In the genomic region with DNA sequence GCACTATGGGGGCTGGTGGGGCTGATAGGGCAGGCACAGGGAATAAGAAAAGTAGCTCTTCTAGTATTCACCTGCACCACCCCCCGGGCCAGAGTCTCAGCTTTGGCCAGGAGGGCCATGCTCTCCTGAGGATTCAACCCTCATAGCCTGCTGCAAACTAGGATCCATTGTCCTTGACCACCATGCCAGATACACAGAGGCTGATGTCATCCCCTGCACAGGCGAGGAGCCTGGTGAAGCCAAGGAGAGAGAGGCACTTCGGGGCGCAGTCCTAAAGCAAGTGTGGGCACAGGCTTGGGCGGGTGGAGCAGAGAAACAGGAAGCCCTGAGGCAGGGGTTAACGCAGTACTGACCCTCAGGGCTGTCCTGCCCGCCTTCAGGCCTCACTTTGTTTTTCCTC, we compare ENCODE assay signal across 1 cellular context.
TF ChIP-seq lines count a peak whose summit lies in the region.

No MANE protein-coding gene starts in this region.

TF ChIP-seq in GM12878, 131 proteins besides CTCF, POLR2A, EP300 and RAD21 (continued from another document):
- TF ChIP-seq RBBP5 (conservative IDR thresholded peaks at IDR 0.05), result no peak
- TF ChIP-seq KDM1A (IDR thresholded peaks at IDR 0.05; ENCODE audit: borderline replicate concordance), result no peak
- no peak for TF ChIP-seq TCF3 (IDR thresholded peaks at IDR 0.05; ENCODE audit: borderline replicate concordance, insufficient read depth, low read depth, low read length)
- TF ChIP-seq PML (IDR thresholded peaks at IDR 0.05; ENCODE audit: low read length), result no peak
- TF ChIP-seq SREBF2 (IDR thresholded peaks at IDR 0.05; ENCODE audit: low read length), result no peak
- TF ChIP-seq YY1 (IDR thresholded peaks at IDR 0.05; ENCODE audit: low read depth, low read length), result no peak
- no peak for TF ChIP-seq IKZF1 (conservative IDR thresholded peaks at IDR 0.05)
- TF ChIP-seq, protein P1, sequence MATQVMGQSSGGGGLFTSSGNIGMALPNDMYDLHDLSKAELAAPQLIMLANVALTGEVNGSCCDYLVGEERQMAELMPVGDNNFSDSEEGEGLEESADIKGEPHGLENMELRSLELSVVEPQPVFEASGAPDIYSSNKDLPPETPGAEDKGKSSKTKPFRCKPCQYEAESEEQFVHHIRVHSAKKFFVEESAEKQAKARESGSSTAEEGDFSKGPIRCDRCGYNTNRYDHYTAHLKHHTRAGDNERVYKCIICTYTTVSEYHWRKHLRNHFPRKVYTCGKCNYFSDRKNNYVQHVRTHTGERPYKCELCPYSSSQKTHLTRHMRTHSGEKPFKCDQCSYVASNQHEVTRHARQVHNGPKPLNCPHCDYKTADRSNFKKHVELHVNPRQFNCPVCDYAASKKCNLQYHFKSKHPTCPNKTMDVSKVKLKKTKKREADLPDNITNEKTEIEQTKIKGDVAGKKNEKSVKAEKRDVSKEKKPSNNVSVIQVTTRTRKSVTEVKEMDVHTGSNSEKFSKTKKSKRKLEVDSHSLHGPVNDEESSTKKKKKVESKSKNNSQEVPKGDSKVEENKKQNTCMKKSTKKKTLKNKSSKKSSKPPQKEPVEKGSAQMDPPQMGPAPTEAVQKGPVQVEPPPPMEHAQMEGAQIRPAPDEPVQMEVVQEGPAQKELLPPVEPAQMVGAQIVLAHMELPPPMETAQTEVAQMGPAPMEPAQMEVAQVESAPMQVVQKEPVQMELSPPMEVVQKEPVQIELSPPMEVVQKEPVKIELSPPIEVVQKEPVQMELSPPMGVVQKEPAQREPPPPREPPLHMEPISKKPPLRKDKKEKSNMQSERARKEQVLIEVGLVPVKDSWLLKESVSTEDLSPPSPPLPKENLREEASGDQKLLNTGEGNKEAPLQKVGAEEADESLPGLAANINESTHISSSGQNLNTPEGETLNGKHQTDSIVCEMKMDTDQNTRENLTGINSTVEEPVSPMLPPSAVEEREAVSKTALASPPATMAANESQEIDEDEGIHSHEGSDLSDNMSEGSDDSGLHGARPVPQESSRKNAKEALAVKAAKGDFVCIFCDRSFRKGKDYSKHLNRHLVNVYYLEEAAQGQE (IDR thresholded peaks at IDR 0.05; ENCODE audit: low read depth, low read length), result no peak
- TF ChIP-seq STAT3 (IDR thresholded peaks at IDR 0.05; ENCODE audit: low read depth, low read length), result no peak
